In the genomic region with DNA sequence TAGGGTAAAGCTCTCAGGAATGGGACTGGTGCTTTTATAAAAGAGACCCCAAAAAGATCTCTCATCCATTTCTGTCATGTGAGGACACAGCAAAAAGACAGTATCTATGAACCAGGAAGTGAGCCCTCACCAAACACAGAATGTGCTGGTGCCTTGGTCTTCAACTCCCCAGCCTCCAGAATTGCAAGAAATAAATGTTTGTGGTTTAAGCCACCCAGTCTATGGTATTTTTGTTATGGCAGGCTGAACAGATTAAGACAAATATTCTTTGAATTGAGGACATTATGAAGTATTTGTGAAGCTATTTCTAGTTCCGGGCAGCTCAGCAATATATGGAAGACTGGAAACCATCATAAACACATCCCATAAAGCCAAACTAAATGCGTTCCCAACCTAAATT, we compare ENCODE assay signal across 1 cellular context.
TF ChIP-seq lines count a peak whose summit lies in the region.

No MANE protein-coding gene starts in this region.

TF ChIP-seq in WTC11, 78 proteins besides CTCF, POLR2A, EP300 and RAD21 (continued from another document):
- TF ChIP-seq, protein P1, sequence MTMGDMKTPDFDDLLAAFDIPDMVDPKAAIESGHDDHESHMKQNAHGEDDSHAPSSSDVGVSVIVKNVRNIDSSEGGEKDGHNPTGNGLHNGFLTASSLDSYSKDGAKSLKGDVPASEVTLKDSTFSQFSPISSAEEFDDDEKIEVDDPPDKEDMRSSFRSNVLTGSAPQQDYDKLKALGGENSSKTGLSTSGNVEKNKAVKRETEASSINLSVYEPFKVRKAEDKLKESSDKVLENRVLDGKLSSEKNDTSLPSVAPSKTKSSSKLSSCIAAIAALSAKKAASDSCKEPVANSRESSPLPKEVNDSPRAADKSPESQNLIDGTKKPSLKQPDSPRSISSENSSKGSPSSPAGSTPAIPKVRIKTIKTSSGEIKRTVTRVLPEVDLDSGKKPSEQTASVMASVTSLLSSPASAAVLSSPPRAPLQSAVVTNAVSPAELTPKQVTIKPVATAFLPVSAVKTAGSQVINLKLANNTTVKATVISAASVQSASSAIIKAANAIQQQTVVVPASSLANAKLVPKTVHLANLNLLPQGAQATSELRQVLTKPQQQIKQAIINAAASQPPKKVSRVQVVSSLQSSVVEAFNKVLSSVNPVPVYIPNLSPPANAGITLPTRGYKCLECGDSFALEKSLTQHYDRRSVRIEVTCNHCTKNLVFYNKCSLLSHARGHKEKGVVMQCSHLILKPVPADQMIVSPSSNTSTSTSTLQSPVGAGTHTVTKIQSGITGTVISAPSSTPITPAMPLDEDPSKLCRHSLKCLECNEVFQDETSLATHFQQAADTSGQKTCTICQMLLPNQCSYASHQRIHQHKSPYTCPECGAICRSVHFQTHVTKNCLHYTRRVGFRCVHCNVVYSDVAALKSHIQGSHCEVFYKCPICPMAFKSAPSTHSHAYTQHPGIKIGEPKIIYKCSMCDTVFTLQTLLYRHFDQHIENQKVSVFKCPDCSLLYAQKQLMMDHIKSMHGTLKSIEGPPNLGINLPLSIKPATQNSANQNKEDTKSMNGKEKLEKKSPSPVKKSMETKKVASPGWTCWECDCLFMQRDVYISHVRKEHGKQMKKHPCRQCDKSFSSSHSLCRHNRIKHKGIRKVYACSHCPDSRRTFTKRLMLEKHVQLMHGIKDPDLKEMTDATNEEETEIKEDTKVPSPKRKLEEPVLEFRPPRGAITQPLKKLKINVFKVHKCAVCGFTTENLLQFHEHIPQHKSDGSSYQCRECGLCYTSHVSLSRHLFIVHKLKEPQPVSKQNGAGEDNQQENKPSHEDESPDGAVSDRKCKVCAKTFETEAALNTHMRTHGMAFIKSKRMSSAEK (CRISPR knock-in tag; IDR thresholded peaks at IDR 0.05; ENCODE audit: borderline replicate concordance), result no peak
- TF ChIP-seq TCF7 (CRISPR knock-in tag; IDR thresholded peaks at IDR 0.05; ENCODE audit: low read depth), result no peak
- no peak for TF ChIP-seq GTF2I (CRISPR knock-in tag; conservative IDR thresholded peaks at IDR 0.05)
- TF ChIP-seq OVOL2 (CRISPR knock-in tag; IDR thresholded peaks at IDR 0.05; ENCODE audit: borderline replicate concordance), result no peak
- TF ChIP-seq GABPB1 (CRISPR knock-in tag; IDR thresholded peaks at IDR 0.05), result no peak
- TF ChIP-seq, protein P2, sequence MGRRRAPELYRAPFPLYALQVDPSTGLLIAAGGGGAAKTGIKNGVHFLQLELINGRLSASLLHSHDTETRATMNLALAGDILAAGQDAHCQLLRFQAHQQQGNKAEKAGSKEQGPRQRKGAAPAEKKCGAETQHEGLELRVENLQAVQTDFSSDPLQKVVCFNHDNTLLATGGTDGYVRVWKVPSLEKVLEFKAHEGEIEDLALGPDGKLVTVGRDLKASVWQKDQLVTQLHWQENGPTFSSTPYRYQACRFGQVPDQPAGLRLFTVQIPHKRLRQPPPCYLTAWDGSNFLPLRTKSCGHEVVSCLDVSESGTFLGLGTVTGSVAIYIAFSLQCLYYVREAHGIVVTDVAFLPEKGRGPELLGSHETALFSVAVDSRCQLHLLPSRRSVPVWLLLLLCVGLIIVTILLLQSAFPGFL (CRISPR knock-in tag; IDR thresholded peaks at IDR 0.05; ENCODE audit: borderline replicate concordance), result no peak
- TF ChIP-seq ZNF317 (CRISPR knock-in tag; IDR thresholded peaks at IDR 0.05; ENCODE audit: borderline replicate concordance, low read depth), result no peak
- TF ChIP-seq NR1H2 (CRISPR knock-in tag; IDR thresholded peaks at IDR 0.05), result no peak
- TF ChIP-seq CREB1 (CRISPR knock-in tag; IDR thresholded peaks at IDR 0.05), result no peak
- TF ChIP-seq CBFB (CRISPR knock-in tag; IDR thresholded peaks at IDR 0.05; ENCODE audit: low read depth), result no peak
- no peak for TF ChIP-seq FOXP1 (CRISPR knock-in tag; IDR thresholded peaks at IDR 0.05; ENCODE audit: borderline replicate concordance)
- no peak for TF ChIP-seq ZNF423 (CRISPR knock-in tag; IDR thresholded peaks at IDR 0.05)
